Comparison of ENCODE assay signal across 8 cellular contexts in genomic region chr2:230908595-230909191, GRCh38. TPM values are rescaled to one million over a fixed set of nuclear protein-coding genes. Genes with fewer than 3 reads are reported as not detected.
DNase-seq lines count a peak whose midpoint lies in the region; ATAC-seq and TF ChIP-seq lines count a peak whose summit lies in the region.

No MANE protein-coding gene starts in this region.

- no peak for DNase-seq in left ventricle myocardium superior
- DNase-seq in Right ventricle myocardium inferior (ENCODE audit: missing footprints) = no peak
- peak; percentile 92 for DNase-seq in SIG-M5 treated with dmso at 0.1 percent for 504 hours (lab: John Stamatoyannopoulos, UW; ENCODE audit: unreplicated experiment)
- DNase-seq in mammary epithelial cell = peak; percentile 94
- DNase-seq in renal cortical epithelial cell (ENCODE audit: low read depth) = peak; percentile 96
- no peak for DNase-seq in iPS-NIHi7 (ENCODE audit: extremely low spot score)

- no peak overlapping the region for H3K4me2 ChIP-seq in mammary epithelial cell (ENCODE audit: insufficient read depth, low read depth, low read length)

- no peak overlapping the region for H3K27ac ChIP-seq in mammary epithelial cell (ENCODE audit: insufficient read depth, low read depth, low read length)

- no peaks in the 10 kb centered on the region for H4K20me1 ChIP-seq in mammary epithelial cell (ENCODE audit: insufficient read depth, low read length)

- peaks cover 13% of the 10 kb centered on the region for H3K4me1 ChIP-seq in mammary epithelial cell (ENCODE audit: insufficient read depth, low read length)

- no peak overlapping the region for H3K4me3 ChIP-seq in mammary epithelial cell (replicated peaks in 1 of 3; ENCODE audit: insufficient read depth in 1 of 3, low read depth in 2 of 3, low read length in 3 of 3)

- H3K9me3 ChIP-seq in mammary epithelial cell (replicated peaks; ENCODE audit: insufficient read depth, low read length) = no peaks in the 10 kb centered on the region

- no peaks in the 10 kb centered on the region for H3K79me2 ChIP-seq in mammary epithelial cell (ENCODE audit: insufficient read depth, low read length)

- H2AFZ ChIP-seq in mammary epithelial cell (ENCODE audit: low read depth, low read length) = peak overlapping the region; percentile 62

- peak; percentile 23 for ATAC-seq in left ventricle myocardium superior
- ATAC-seq in Right ventricle myocardium inferior = no peak
- ATAC-seq in GM19455 (IDR thresholded peaks at IDR 0.05; ENCODE audit: unreplicated experiment) = no peak
- ATAC-seq in HG03571 (IDR thresholded peaks at IDR 0.05; ENCODE audit: unreplicated experiment) = no peak

- no TSS peak for BruUV-seq in mammary epithelial cell (replicated peaks; lab: Mats Ljungman, UMichigan)

- CTCF ChIA-PET in mammary epithelial cell (lab: Charles Lee; ENCODE audit: low non-redundant PET) = interaction anchor here (0.6 kb wide), 1 partner anchor 79 kb away, joined by 5 read pairs; no protein-coding TSS in a partner anchor

- TF ChIP-seq CTCF in mammary epithelial cell (conservative IDR thresholded peaks at IDR 0.05 in 1 of 2, IDR thresholded peaks at IDR 0.05 in 1 of 2; ENCODE audit: extremely low read depth in 1 of 2, insufficient read depth in 1 of 2, low read depth in 1 of 2, low read length in 2 of 2) = no peak

- intact Hi-C loops in left ventricle myocardium superior (cut with micrococcal nuclease) = no loop called here
- intact Hi-C loops in Right ventricle myocardium inferior (cut with DNase I) = no loop called here
- intact Hi-C loops in mammary epithelial cell (cut with micrococcal nuclease) = no loop called here

- in situ Hi-C loops in mammary epithelial cell (cut with MboI; ENCODE audit: low sequenced_read_pairs in 2 of 2) = no loop called here

- no peaks in the 10 kb centered on the region for H3K36me3 ChIP-seq in mammary epithelial cell (ENCODE audit: insufficient read depth, low read length)

- 53% methylated on average over 10 of the region's 10 CpGs for WGBS in mammary epithelial cell (ENCODE audit: low coverage, missing lambda C conversion rate)

- H3K27me3 ChIP-seq in mammary epithelial cell (ENCODE audit: insufficient read depth, low read length) = no peaks in the 10 kb centered on the region

- dilution Hi-C loops in mammary epithelial cell (cut with HindIII; ENCODE audit: low sequenced_read_pairs) = no loop called here

- no peak overlapping the region for H3K9ac ChIP-seq in mammary epithelial cell (ENCODE audit: insufficient read depth, low read length)

RNA-seq across cellular contexts. Expression of gene GPR55, which starts 16.3 kb away (rescaled TPM):
- total RNA-seq in left ventricle myocardium superior (not detected), Right ventricle myocardium inferior (not detected), mammary epithelial cell (not detected), renal cortical epithelial cell (not detected in 2 replicates)
- polyA plus RNA-seq in mammary epithelial cell = not detected
- not detected for polyA minus RNA-seq in mammary epithelial cell

RNA-seq across cellular contexts. Expression of gene ITM2C, which starts 44.0 kb away (rescaled TPM):
- total RNA-seq in left ventricle myocardium superior = 28.8 TPM
- 29.6 TPM for total RNA-seq in Right ventricle myocardium inferior
- 10 to 100 TPM; 24.8 to 47.1 TPM for total RNA-seq in mammary epithelial cell
- 66.2 TPM for polyA plus RNA-seq in mammary epithelial cell
- polyA minus RNA-seq in mammary epithelial cell = 77.9 TPM
- 46.5 and 85.7 TPM in 2 replicates for total RNA-seq in renal cortical epithelial cell

Comparison
In these comparisons a context has a peak if more than half of its experiments do, and no peak if none do; other contexts are left out.
1. DNase-seq: peak in SIG-M5 treated with dmso at 0.1 percent for 504 hours (single experiment), mammary epithelial cell (single experiment) and renal cortical epithelial cell (single experiment); none in left ventricle myocardium superior (single experiment), Right ventricle myocardium inferior (single experiment) and iPS-NIHi7 (single experiment).